19 cellular contexts compared by ENCODE assay signal in the genomic region with DNA sequence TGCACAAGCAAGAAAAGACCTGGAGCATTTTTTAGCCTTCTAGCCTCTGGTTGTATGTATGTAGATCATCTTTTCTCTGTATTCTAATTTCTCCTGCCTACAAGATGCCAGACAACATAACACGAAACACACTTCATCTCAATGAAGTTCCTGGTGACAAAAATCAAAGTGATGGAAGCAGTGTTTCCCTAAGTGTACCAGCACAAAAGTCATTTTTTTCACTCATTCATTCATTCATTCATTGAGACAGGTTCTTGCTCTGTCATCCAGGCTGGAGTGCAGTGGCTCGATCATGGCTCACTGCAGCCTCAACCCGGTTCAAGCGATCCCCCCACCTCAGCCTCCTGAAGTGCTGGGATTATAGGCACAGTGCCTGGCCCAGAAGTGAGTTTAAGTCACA.
"Had no signal": no experiment of that assay in that cellular context is flagged by ENCODE, and none has a peak within 500 bp of the region (broad histone marks: within the 10 kb centered on the region; RNA-seq: fewer than 3 reads in every experiment).

No MANE protein-coding gene starts in this region.

- H3K4me3 ChIP-seq: MG63 had no signal

- H3K9ac ChIP-seq: SK-N-SH had no signal

- H3K4me2 ChIP-seq: SK-N-SH had no signal

- H3K27me3 ChIP-seq: MG63 had no signal

- H3K9me3 ChIP-seq: MG63, SK-N-SH had no signal

- FAIRE-seq: RCC 7860 had no signal

- H3K36me3 ChIP-seq: MG63 had no signal

- DNase-seq: Karpas-422, KG1, MG63, NCI-H1092, NCI-H1105 treated with DMSO at 0.1 percent for 48 hours, NCI-H1417 treated with DMSO at 0.1 percent for 48 hours, NCI-H187, NCI-H2029, NCI-H2081 treated with DMSO at 0.1 percent for 48 hours, NCI-H2171, NCI-H226, NCI-H446, NCI-H510A, NCI-H774, RPMI8226, SHP77, SK-N-SH, SW 1271 had no signal
